ENCODE assay signal across 8 cellular contexts in genomic region chr11:65132988-65133700, GRCh38. TPM values are rescaled to one million over a fixed set of nuclear protein-coding genes. Genes with fewer than 3 reads are reported as not detected.
DNase-seq lines count a peak whose midpoint lies in the region; ATAC-seq and TF ChIP-seq lines count a peak whose summit lies in the region.

No MANE protein-coding gene starts in this region.

- peaks cover 11% of the 10 kb centered on the region for H3K79me1 ChIP-seq in trophoblast cell (ENCODE audit: low read length)

- H3K9me3 Mint-ChIP-seq in activated CD8-positive, alpha-beta T cell treated with anti-CD3 and anti-CD28 coated beads for 36 hours: no peaks in the 10 kb centered on the region

- H3K36me3 Mint-ChIP-seq in activated CD8-positive, alpha-beta T cell treated with anti-CD3 and anti-CD28 coated beads for 36 hours (ENCODE audit: low read depth): peaks cover 13% of the 10 kb centered on the region

- H4K8ac ChIP-seq in trophoblast cell (ENCODE audit: low read depth, low read length): no peak overlapping the region

- H3K27me3 ChIP-seq in GM06990 (replicated peaks; ENCODE audit: control insufficient read depth, insufficient read depth, low read length) (no peaks in the 10 kb centered on the region), trophoblast cell (ENCODE audit: insufficient read depth, low read length) (no peaks in the 10 kb centered on the region)

- peak overlapping the region; percentile 100 for H3K4me3 Mint-ChIP-seq in activated CD8-positive, alpha-beta T cell treated with anti-CD3 and anti-CD28 coated beads for 36 hours

- H4K12ac ChIP-seq in trophoblast cell (ENCODE audit: low read depth, low read length): no peak overlapping the region

- H3K9ac ChIP-seq in trophoblast cell (ENCODE audit: low read length): peak overlapping the region; percentile 39

- no peak overlapping the region for H3K27ac ChIP-seq in trophoblast cell (ENCODE audit: low read depth, low read length)

- no peak overlapping the region for H3K14ac ChIP-seq in trophoblast cell (ENCODE audit: low read length)

- H3K9me3 ChIP-seq in trophoblast cell (ENCODE audit: insufficient read depth, low read depth, low read length): peaks cover 1% of the 10 kb centered on the region

- H2AK5ac ChIP-seq in trophoblast cell (ENCODE audit: low read length): no peak overlapping the region

- peak overlapping the region; percentile 8 for H3K18ac ChIP-seq in trophoblast cell (ENCODE audit: low read length)

- no peaks in the 10 kb centered on the region for H3K27me3 Mint-ChIP-seq in activated CD8-positive, alpha-beta T cell treated with anti-CD3 and anti-CD28 coated beads for 36 hours

- H3K27ac Mint-ChIP-seq in activated CD8-positive, alpha-beta T cell treated with anti-CD3 and anti-CD28 coated beads for 36 hours: peak overlapping the region; percentile 100

- no CpG with 5 or more reads among the region's 18 CpGs for WGBS in trophoblast cell (ENCODE audit: extremely low coverage, insufficient coverage, insufficient read length)

- POLR2A ChIA-PET in activated CD8-positive, alpha-beta T cell treated with anti-CD3 and anti-CD28 coated beads for 36 hours (lab: Charles Lee): interaction anchor here (0.6 to 7.8 kb wide), 6 partner anchors 9 to 792 kb away, joined by 3 to 77 read pairs (median 14); partner anchors contain the start of genes FAU, MRPL49, POLA2 and ZNHIT2

- peak overlapping the region; percentile 37 for H3K4ac ChIP-seq in trophoblast cell (ENCODE audit: low read depth, low read length)

- H3K4me1 ChIP-seq in trophoblast cell (ENCODE audit: control insufficient read depth in 1 of 2, insufficient read depth in 2 of 2, low read length in 2 of 2): peaks cover 7 to 12% of the 10 kb centered on the region in 2 experiments

- no peak for TF ChIP-seq CTCF in GM06990 (IDR thresholded peaks at IDR 0.05; ENCODE audit: insufficient read depth, low read length, poor library complexity, severe bottlenecking)
- TF ChIP-seq CTCF in activated CD8-positive, alpha-beta T cell treated with anti-CD3 and anti-CD28 coated beads for 36 hours (IDR thresholded peaks at IDR 0.05): no peak
- no peak for TF ChIP-seq CTCF in foreskin fibroblast (IDR thresholded peaks at IDR 0.05; ENCODE audit: low read depth, low read length)

- intact Hi-C loops in activated CD8-positive, alpha-beta T cell treated with anti-CD3 and anti-CD28 coated beads for 36 hours (cut with micrococcal nuclease): no loop called here

- CTCF ChIA-PET in activated CD8-positive, alpha-beta T cell treated with anti-CD3 and anti-CD28 coated beads for 36 hours (lab: Charles Lee): interaction anchor here (3.0 kb wide), 1 partner anchor 15 kb away, joined by 17 read pairs; the partner anchor contains the start of gene ZNHIT2

- H3K79me2 ChIP-seq in trophoblast cell (ENCODE audit: control insufficient read depth, insufficient read depth, low read length, poor library complexity): peaks cover 9% of the 10 kb centered on the region

- no peak overlapping the region for H2BK12ac ChIP-seq in trophoblast cell (ENCODE audit: low read length)

- no peak overlapping the region for H4K91ac ChIP-seq in trophoblast cell (ENCODE audit: low read depth, low read length)

- DNase-seq in GM06990 (ENCODE audit: extremely low read depth, insufficient read length) (peak; percentile 66), LoVo (ENCODE audit: low spot score) (peak; percentile 73), foreskin fibroblast (no peak), trophoblast cell (peak; percentile 53 to 76), NCI-H1436 (lab: John Stamatoyannopoulos, UW) (no peak), SW 1271 (lab: John Stamatoyannopoulos, UW) (no peak)
- DNase-seq in activated CD8-positive, alpha-beta T cell treated with anti-CD3 and anti-CD28 coated beads for 36 hours: peak; percentile 80

- H2BK5ac ChIP-seq in trophoblast cell (ENCODE audit: low read depth, low read length, poor library complexity): no peak overlapping the region

- peaks cover 33% of the 10 kb centered on the region for H3K4me1 Mint-ChIP-seq in activated CD8-positive, alpha-beta T cell treated with anti-CD3 and anti-CD28 coated beads for 36 hours (ENCODE audit: low read depth)

- H3K23ac ChIP-seq in trophoblast cell (ENCODE audit: low read length): no peak overlapping the region

- peak; percentile 22 for ATAC-seq in activated CD8-positive, alpha-beta T cell treated with anti-CD3 and anti-CD28 coated beads for 36 hours
- no peak for ATAC-seq in HG03571 (IDR thresholded peaks at IDR 0.05; ENCODE audit: unreplicated experiment)

- H3K36me3 ChIP-seq in GM06990 (ENCODE audit: control insufficient read depth, insufficient read depth, low read length) (peaks cover 36% of the 10 kb centered on the region), trophoblast cell (ENCODE audit: control insufficient read depth in 1 of 2, insufficient read depth in 2 of 2, low read length in 2 of 2) (peaks cover 44 to 48% of the 10 kb centered on the region in 2 experiments)

- H2AFZ ChIP-seq in trophoblast cell (ENCODE audit: insufficient read depth, low read length, poor library complexity): no peak overlapping the region

- H3K4me2 ChIP-seq in trophoblast cell (ENCODE audit: low read length): peak overlapping the region; percentile 85

- H3K4me3 ChIP-seq in GM06990 (replicated peaks; ENCODE audit: low read depth, low read length) (peak overlapping the region; percentile 97), foreskin fibroblast (ENCODE audit: low read depth in 1 of 2, low read length in 2 of 2) (peak overlapping the region; percentile 98), trophoblast cell (ENCODE audit: low read depth, low read length) (no peak overlapping the region)

- H2BK120ac ChIP-seq in trophoblast cell (ENCODE audit: insufficient read depth, low read length, poor library complexity): no peak overlapping the region

RNA-seq across cellular contexts. Expression of gene SYVN1, which starts 1.2 kb away (rescaled TPM):
- total RNA-seq in activated CD8-positive, alpha-beta T cell treated with anti-CD3 and anti-CD28 coated beads for 36 hours: 10 to 100 TPM; 20.6 to 26.8 TPM
- polyA plus RNA-seq in trophoblast cell (2013): 55.0 and 60.0 TPM in 2 replicates

RNA-seq across cellular contexts. Expression of gene MRPL49, which starts 11.0 kb away (rescaled TPM):
- 10 to 100 TPM; 48.7 to 53.4 TPM for total RNA-seq in activated CD8-positive, alpha-beta T cell treated with anti-CD3 and anti-CD28 coated beads for 36 hours
- 40.1 and 43.1 TPM in 2 replicates for polyA plus RNA-seq in trophoblast cell (2013)

RNA-seq across cellular contexts. Expression of gene FAU, which starts 11.2 kb away (rescaled TPM):
- 1,000 to 10,000 TPM; 1,112 to 1,137 TPM for total RNA-seq in activated CD8-positive, alpha-beta T cell treated with anti-CD3 and anti-CD28 coated beads for 36 hours
- 1,352 and 1,391 TPM in 2 replicates for polyA plus RNA-seq in trophoblast cell (2013)

RNA-seq across cellular contexts. Expression of gene ZNHIT2, which starts 15.6 kb away (rescaled TPM):
- 10 to 100 TPM; 11.5 to 12.7 TPM for total RNA-seq in activated CD8-positive, alpha-beta T cell treated with anti-CD3 and anti-CD28 coated beads for 36 hours
- 5.8 and 5.9 TPM in 2 replicates for polyA plus RNA-seq in trophoblast cell (2013)

RNA-seq across cellular contexts. Expression of gene TM7SF2, which starts 21.5 kb away (rescaled TPM):
- total RNA-seq in activated CD8-positive, alpha-beta T cell treated with anti-CD3 and anti-CD28 coated beads for 36 hours: 10 to 100 TPM; 12.4 to 17.5 TPM
- 65.1 and 67.5 TPM in 2 replicates for polyA plus RNA-seq in trophoblast cell (2013)

Comparison
In these comparisons a context has a peak if more than half of its experiments do, and no peak if none do; other contexts are left out.
1. DNase-seq: peak in GM06990 (single experiment), LoVo (single experiment), activated CD8-positive, alpha-beta T cell treated with anti-CD3 and anti-CD28 coated beads for 36 hours (single experiment) and trophoblast cell (2 of 2); none in foreskin fibroblast (0 of 2), NCI-H1436 (single experiment) and SW 1271 (0 of 2).